ENCODE assay signal across 2 cellular contexts in the genomic region with DNA sequence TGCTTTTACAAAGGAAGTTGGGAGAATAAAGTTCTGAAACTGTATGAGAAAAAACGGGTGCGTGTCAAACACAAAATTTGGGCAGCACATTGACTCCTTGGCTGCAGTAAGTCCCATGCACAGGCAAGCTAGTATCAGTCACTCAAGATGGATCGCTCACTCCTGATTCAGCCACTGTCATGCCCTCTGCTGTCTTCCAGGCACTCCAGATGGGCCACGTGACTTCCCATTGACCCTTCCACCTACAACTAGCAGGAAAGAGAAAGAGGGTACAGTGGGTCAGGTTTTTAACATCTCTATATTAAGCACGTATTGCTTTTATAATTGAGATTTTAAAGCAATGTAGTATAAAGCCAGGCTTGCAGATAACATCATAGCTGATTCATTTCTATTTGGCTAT.
TF ChIP-seq lines count a peak whose summit lies in the region.

No MANE protein-coding gene starts in this region.

TF ChIP-seq in GM23338, 12 proteins besides CTCF, POLR2A, EP300 and RAD21 (continues in another document):
- TF ChIP-seq NANOG (IDR thresholded peaks at IDR 0.05; ENCODE audit: borderline replicate concordance) (no peak), EZH2phosphoT487 (IDR thresholded peaks at IDR 0.05; ENCODE audit: unreplicated experiment) (no peak), JUNB (IDR thresholded peaks at IDR 0.05; ENCODE audit: unreplicated experiment) (no peak), ZNF114 (CRISPR knock-in tag; IDR thresholded peaks at IDR 0.05) (no peak), POLR2AphosphoS5 (IDR thresholded peaks at IDR 0.05; ENCODE audit: low read depth) (no peak), STAT1 (IDR thresholded peaks at IDR 0.05; ENCODE audit: unreplicated experiment) (no peak), EZH2 (IDR thresholded peaks at IDR 0.05; ENCODE audit: low read depth, unreplicated experiment) (no peak), CREB1 (CRISPR knock-in tag; IDR thresholded peaks at IDR 0.05; ENCODE audit: low read depth) (no peak), ZNF331 (CRISPR knock-in tag; IDR thresholded peaks at IDR 0.05; ENCODE audit: low read depth) (no peak)
- TF ChIP-seq, protein P1, sequence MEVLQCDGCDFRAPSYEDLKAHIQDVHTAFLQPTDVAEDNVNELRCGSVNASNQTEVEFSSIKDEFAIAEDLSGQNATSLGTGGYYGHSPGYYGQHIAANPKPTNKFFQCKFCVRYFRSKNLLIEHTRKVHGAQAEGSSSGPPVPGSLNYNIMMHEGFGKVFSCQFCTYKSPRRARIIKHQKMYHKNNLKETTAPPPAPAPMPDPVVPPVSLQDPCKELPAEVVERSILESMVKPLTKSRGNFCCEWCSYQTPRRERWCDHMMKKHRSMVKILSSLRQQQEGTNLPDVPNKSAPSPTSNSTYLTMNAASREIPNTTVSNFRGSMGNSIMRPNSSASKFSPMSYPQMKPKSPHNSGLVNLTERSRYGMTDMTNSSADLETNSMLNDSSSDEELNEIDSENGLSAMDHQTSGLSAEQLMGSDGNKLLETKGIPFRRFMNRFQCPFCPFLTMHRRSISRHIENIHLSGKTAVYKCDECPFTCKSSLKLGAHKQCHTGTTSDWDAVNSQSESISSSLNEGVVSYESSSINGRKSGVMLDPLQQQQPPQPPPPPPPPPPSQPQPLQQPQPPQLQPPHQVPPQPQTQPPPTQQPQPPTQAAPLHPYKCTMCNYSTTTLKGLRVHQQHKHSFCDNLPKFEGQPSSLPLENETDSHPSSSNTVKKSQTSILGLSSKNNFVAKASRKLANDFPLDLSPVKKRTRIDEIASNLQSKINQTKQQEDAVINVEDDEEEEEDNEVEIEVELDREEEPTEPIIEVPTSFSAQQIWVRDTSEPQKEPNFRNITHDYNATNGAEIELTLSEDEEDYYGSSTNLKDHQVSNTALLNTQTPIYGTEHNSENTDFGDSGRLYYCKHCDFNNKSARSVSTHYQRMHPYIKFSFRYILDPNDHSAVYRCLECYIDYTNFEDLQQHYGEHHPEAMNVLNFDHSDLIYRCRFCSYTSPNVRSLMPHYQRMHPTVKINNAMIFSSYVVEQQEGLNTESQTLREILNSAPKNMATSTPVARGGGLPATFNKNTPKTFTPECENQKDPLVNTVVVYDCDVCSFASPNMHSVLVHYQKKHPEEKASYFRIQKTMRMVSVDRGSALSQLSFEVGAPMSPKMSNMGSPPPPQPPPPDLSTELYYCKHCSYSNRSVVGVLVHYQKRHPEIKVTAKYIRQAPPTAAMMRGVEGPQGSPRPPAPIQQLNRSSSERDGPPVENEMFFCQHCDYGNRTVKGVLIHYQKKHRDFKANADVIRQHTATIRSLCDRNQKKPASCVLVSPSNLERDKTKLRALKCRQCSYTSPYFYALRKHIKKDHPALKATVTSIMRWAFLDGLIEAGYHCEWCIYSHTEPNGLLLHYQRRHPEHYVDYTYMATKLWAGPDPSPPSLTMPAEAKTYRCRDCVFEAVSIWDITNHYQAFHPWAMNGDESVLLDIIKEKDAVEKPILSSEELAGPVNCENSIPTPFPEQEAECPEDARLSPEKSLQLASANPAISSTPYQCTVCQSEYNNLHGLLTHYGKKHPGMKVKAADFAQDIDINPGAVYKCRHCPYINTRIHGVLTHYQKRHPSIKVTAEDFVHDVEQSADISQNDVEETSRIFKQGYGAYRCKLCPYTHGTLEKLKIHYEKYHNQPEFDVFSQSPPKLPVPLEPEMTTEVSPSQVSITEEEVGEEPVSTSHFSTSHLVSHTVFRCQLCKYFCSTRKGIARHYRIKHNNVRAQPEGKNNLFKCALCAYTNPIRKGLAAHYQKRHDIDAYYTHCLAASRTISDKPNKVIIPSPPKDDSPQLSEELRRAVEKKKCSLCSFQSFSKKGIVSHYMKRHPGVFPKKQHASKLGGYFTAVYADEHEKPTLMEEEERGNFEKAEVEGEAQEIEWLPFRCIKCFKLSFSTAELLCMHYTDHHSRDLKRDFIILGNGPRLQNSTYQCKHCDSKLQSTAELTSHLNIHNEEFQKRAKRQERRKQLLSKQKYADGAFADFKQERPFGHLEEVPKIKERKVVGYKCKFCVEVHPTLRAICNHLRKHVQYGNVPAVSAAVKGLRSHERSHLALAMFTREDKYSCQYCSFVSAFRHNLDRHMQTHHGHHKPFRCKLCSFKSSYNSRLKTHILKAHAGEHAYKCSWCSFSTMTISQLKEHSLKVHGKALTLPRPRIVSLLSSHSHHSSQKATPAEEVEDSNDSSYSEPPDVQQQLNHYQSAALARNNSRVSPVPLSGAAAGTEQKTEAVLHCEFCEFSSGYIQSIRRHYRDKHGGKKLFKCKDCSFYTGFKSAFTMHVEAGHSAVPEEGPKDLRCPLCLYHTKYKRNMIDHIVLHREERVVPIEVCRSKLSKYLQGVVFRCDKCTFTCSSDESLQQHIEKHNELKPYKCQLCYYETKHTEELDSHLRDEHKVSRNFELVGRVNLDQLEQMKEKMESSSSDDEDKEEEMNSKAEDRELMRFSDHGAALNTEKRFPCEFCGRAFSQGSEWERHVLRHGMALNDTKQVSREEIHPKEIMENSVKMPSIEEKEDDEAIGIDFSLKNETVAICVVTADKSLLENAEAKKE (CRISPR knock-in tag; IDR thresholded peaks at IDR 0.05), result no peak
- TF ChIP-seq, protein P2, sequence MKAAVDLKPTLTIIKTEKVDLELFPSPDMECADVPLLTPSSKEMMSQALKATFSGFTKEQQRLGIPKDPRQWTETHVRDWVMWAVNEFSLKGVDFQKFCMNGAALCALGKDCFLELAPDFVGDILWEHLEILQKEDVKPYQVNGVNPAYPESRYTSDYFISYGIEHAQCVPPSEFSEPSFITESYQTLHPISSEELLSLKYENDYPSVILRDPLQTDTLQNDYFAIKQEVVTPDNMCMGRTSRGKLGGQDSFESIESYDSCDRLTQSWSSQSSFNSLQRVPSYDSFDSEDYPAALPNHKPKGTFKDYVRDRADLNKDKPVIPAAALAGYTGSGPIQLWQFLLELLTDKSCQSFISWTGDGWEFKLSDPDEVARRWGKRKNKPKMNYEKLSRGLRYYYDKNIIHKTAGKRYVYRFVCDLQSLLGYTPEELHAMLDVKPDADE (IDR thresholded peaks at IDR 0.05), result no peak

TF ChIP-seq in K562, 482 proteins besides CTCF, POLR2A, EP300 and RAD21:
- TF ChIP-seq, protein P3, sequence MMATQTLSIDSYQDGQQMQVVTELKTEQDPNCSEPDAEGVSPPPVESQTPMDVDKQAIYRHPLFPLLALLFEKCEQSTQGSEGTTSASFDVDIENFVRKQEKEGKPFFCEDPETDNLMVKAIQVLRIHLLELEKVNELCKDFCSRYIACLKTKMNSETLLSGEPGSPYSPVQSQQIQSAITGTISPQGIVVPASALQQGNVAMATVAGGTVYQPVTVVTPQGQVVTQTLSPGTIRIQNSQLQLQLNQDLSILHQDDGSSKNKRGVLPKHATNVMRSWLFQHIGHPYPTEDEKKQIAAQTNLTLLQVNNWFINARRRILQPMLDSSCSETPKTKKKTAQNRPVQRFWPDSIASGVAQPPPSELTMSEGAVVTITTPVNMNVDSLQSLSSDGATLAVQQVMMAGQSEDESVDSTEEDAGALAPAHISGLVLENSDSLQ (IDR thresholded peaks at IDR 0.05), result peak; percentile 34; the same call in 1 of the 2 replicates
- TF ChIP-seq, protein P4, sequence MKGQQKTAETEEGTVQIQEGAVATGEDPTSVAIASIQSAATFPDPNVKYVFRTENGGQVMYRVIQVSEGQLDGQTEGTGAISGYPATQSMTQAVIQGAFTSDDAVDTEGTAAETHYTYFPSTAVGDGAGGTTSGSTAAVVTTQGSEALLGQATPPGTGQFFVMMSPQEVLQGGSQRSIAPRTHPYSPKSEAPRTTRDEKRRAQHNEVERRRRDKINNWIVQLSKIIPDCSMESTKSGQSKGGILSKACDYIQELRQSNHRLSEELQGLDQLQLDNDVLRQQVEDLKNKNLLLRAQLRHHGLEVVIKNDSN (CRISPR knock-in tag; IDR thresholded peaks at IDR 0.05), result peak; percentile 53
- TF ChIP-seq TEAD4 (IDR thresholded peaks at IDR 0.05; ENCODE audit: low read length), result no peak
- TF ChIP-seq TEAD4 (CRISPR knock-in tag; IDR thresholded peaks at IDR 0.05; ENCODE audit: borderline replicate concordance), result no peak
- TF ChIP-seq CBFA2T2 (conservative IDR thresholded peaks at IDR 0.05), result 0 out of 2 replicates have a peak, but pooled peaks have one; percentile 13
- TF ChIP-seq MEIS2 (IDR thresholded peaks at IDR 0.05; ENCODE audit: partially characterized antibody), result peak; percentile 5
- TF ChIP-seq RAD51 (IDR thresholded peaks at IDR 0.05; ENCODE audit: borderline replicate concordance, low read depth), result peak; percentile 67; the same call in 1 of the 2 replicates
- TF ChIP-seq, protein P5, sequence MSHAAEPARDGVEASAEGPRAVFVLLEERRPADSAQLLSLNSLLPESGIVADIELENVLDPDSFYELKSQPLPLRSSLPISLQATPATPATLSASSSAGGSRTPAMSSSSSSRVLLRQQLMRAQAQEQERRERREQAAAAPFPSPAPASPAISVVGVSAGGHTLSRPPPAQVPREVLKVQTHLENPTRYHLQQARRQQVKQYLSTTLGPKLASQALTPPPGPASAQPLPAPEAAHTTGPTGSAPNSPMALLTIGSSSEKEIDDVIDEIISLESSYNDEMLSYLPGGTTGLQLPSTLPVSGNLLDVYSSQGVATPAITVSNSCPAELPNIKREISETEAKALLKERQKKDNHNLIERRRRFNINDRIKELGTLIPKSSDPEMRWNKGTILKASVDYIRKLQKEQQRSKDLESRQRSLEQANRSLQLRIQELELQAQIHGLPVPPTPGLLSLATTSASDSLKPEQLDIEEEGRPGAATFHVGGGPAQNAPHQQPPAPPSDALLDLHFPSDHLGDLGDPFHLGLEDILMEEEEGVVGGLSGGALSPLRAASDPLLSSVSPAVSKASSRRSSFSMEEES (CRISPR knock-in tag; IDR thresholded peaks at IDR 0.05), result peak; percentile 35; the same call in 1 of the 2 replicates
- TF ChIP-seq, protein P6, sequence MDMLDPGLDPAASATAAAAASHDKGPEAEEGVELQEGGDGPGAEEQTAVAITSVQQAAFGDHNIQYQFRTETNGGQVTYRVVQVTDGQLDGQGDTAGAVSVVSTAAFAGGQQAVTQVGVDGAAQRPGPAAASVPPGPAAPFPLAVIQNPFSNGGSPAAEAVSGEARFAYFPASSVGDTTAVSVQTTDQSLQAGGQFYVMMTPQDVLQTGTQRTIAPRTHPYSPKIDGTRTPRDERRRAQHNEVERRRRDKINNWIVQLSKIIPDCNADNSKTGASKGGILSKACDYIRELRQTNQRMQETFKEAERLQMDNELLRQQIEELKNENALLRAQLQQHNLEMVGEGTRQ (CRISPR knock-in tag; IDR thresholded peaks at IDR 0.05), result peak; percentile 78
- TF ChIP-seq ZNF184 (CRISPR knock-in tag; IDR thresholded peaks at IDR 0.05), result no peak
TF ChIP-seq in K562: peak in this region for 7.
